ENCODE assay signal across 8 cellular contexts in the genomic region with DNA sequence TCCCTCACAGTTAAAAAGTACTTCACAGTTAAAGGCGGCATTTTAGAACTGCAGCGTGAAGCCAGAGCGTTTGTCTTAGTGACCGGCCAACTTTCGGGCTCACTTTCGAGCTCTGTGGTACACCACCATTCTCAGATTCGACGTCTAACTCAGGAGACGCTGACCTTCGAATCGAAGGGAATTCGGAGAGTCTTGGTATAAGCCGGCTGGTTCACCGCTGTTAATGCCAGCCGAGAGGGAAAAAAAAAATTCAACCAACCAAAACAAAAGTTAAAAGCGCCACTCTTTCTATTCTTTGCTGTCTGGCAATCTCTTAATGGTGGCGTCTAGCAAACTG. TPM values are rescaled to one million over a fixed set of nuclear protein-coding genes. Genes with fewer than 3 reads are reported as not detected.
DNase-seq lines count a peak whose midpoint lies in the region; ATAC-seq and TF ChIP-seq lines count a peak whose summit lies in the region.

No MANE protein-coding gene starts in this region.

- in situ Hi-C loops in GM13976 (cut with MboI; ENCODE audit: low sequenced_read_pairs, unreplicated experiment), result no loop called here

- H3K9ac ChIP-seq in HUES64 (ENCODE audit: low read depth, low read length) (peak overlapping the region; percentile 87), muscle layer of colon (ENCODE audit: low read length) (peak overlapping the region; percentile 66)

- 8% methylated on average over 17 of the region's 17 CpGs for WGBS in HUES64

- H3K4me3 ChIP-seq in HUES64 (ENCODE audit: low read length) (peak overlapping the region; percentile 90), coronary artery (peak overlapping the region; percentile 91), muscle layer of colon (ENCODE audit: low read depth in 1 of 2, low read length in 2 of 2) (peak overlapping the region; percentile 92 to 97)

- ATAC-seq in GM21526 (IDR thresholded peaks at IDR 0.05; ENCODE audit: low FRiP score, unreplicated experiment), result peak; percentile 47

- TF ChIP-seq CTCF in GM13976 (IDR thresholded peaks at IDR 0.05; ENCODE audit: borderline replicate concordance, control extremely low read depth, extremely low read depth, insufficient read depth, missing control alignments), result no peak
- TF ChIP-seq CTCF in coronary artery (IDR thresholded peaks at IDR 0.05), result no peak

- H3K36me3 ChIP-seq in HUES64 (ENCODE audit: insufficient read depth, low read length) (no peaks in the 10 kb centered on the region), muscle layer of colon (ENCODE audit: insufficient read depth, low read length) (no peaks in the 10 kb centered on the region)

- H3K27ac ChIP-seq in HUES64 (ENCODE audit: low read depth, low read length), result no peak overlapping the region
- H3K27ac ChIP-seq in coronary artery, result peak overlapping the region; percentile 80 to 94
- peak overlapping the region; percentile 79 for H3K27ac ChIP-seq in muscle layer of colon (ENCODE audit: low read depth, low read length)

- H3K27me3 ChIP-seq in HUES64 (ENCODE audit: insufficient read depth, low read length) (peaks cover 16% of the 10 kb centered on the region), muscle layer of colon (ENCODE audit: control insufficient read depth in 1 of 2, insufficient read depth in 2 of 2, low read length in 2 of 2) (no peaks in the 10 kb centered on the region)

- peak; percentile 51 for DNase-seq in GM13976 (ENCODE audit: low spot score)
- no peak for DNase-seq in coronary artery (ENCODE audit: low spot score)
- DNase-seq in NCI-H146 (lab: John Stamatoyannopoulos, UW), result no peak
- DNase-seq in HPDE6-E6E7 (ENCODE audit: extremely low spot score), result no peak
- DNase-seq in SKM-1 (lab: John Stamatoyannopoulos, UW; ENCODE audit: unreplicated experiment), result no peak

- H3K4me1 ChIP-seq in HUES64 (ENCODE audit: insufficient read depth, low read length), result peaks cover 18% of the 10 kb centered on the region
- peaks cover 13% of the 10 kb centered on the region for H3K4me1 ChIP-seq in muscle layer of colon (ENCODE audit: insufficient read depth, low read length)

- H3K9me3 ChIP-seq in HUES64 (ENCODE audit: insufficient read depth, low read depth, low read length) (no peaks in the 10 kb centered on the region), muscle layer of colon (ENCODE audit: low read length) (no peaks in the 10 kb centered on the region)

RNA-seq across cellular contexts. Expression of a gene that starts 0.5 kb away (rescaled TPM):
- 12.4 TPM for polyA plus RNA-seq in HUES64 (2013, experiment 1 of 2)
- 13.2 TPM for polyA plus RNA-seq in HUES64 (2013, experiment 2 of 2)
